In genomic region chr9:127773981-127774380, GRCh38 we compare ENCODE assay signal across 27 cellular contexts. TPM values are rescaled to one million over a fixed set of nuclear protein-coding genes. Genes with fewer than 3 reads are reported as not detected.
A peak's percentile ranks its signal among the peaks of the same experiment; 100 is the strongest.
DNase-seq lines count a peak whose midpoint lies in the region; ATAC-seq and TF ChIP-seq lines count a peak whose summit lies in the region.
"Had no signal": no experiment of that assay in that cellular context is flagged by ENCODE, and none has a peak within 500 bp of the region (broad histone marks: within the 10 kb centered on the region; RNA-seq: fewer than 3 reads in every experiment).

No MANE protein-coding gene starts in this region.

- H2AFZ ChIP-seq in OCI-LY1 (ENCODE audit: low read length), result no peak overlapping the region

- H3K4me2 ChIP-seq in OCI-LY1 (ENCODE audit: low read length), result no peak overlapping the region
- H3K4me2 ChIP-seq: smooth muscle cell had no signal

- no peak overlapping the region for H3K9ac ChIP-seq in OCI-LY1 (ENCODE audit: low read length)

- H3K27ac ChIP-seq in OCI-LY1 (ENCODE audit: low read depth, low read length, poor library complexity, severe bottlenecking) (peak overlapping the region; percentile 95), thymus (ENCODE audit: low read depth) (peak overlapping the region; percentile 68)
- H3K27ac ChIP-seq: body of pancreas, upper lobe of left lung had no signal

- no peaks in the 10 kb centered on the region for H3K9me3 Mint-ChIP-seq in activated CD8-positive, alpha-beta memory T cell treated with anti-CD3 and anti-CD28 coated beads, Interleukin-2, amount 10 ng/mL, durations not matched to agents 7 days and 5 days (ENCODE audit: low read depth)
- no peaks in the 10 kb centered on the region for H3K9me3 Mint-ChIP-seq in effector memory CD8-positive, alpha-beta T cell
- H3K9me3 Mint-ChIP-seq in activated naive CD4-positive, alpha-beta T cell treated with anti-CD3 and anti-CD28 coated beads for 36 hours, result no peaks in the 10 kb centered on the region
- H3K9me3 Mint-ChIP-seq: activated naive CD4-positive, alpha-beta T cell treated with anti-CD3 and anti-CD28 coated beads, Interleukin-2, amount 50 U/mL, for 72 hours had no signal

- H3K4me3 Mint-ChIP-seq in activated CD8-positive, alpha-beta memory T cell treated with anti-CD3 and anti-CD28 coated beads, Interleukin-2, amount 10 ng/mL, durations not matched to agents 7 days and 5 days, result no peak overlapping the region
- peak overlapping the region; percentile 29 to 58 for H3K4me3 Mint-ChIP-seq in effector memory CD8-positive, alpha-beta T cell
- no peak overlapping the region for H3K4me3 Mint-ChIP-seq in activated naive CD4-positive, alpha-beta T cell treated with anti-CD3 and anti-CD28 coated beads for 36 hours

- ATAC-seq in activated CD8-positive, alpha-beta memory T cell treated with anti-CD3 and anti-CD28 coated beads, Interleukin-2, amount 10 ng/mL, durations not matched to agents 7 days and 5 days, result no peak
- no peak for ATAC-seq in effector memory CD8-positive, alpha-beta T cell (replicated peaks)
- ATAC-seq: activated naive CD4-positive, alpha-beta T cell treated with anti-CD3 and anti-CD28 coated beads, Interleukin-2, amount 50 U/mL, for 72 hours; body of pancreas had no signal

- H4K20me1 ChIP-seq in OCI-LY1 (ENCODE audit: insufficient read depth, low read length), result no peaks in the 10 kb centered on the region

- H3K9me3 ChIP-seq in OCI-LY1 (ENCODE audit: low read length) (no peaks in the 10 kb centered on the region), thymus (ENCODE audit: control insufficient read depth) (no peaks in the 10 kb centered on the region)
- H3K9me3 ChIP-seq: body of pancreas, upper lobe of left lung had no signal

- H3K36me3 Mint-ChIP-seq in activated CD8-positive, alpha-beta memory T cell treated with anti-CD3 and anti-CD28 coated beads, Interleukin-2, amount 10 ng/mL, durations not matched to agents 7 days and 5 days, result peaks cover 48% of the 10 kb centered on the region
- H3K36me3 Mint-ChIP-seq in effector memory CD8-positive, alpha-beta T cell (ENCODE audit: insufficient read depth), result peaks cover 57% of the 10 kb centered on the region
- peaks cover 25% of the 10 kb centered on the region for H3K36me3 Mint-ChIP-seq in activated naive CD4-positive, alpha-beta T cell treated with anti-CD3 and anti-CD28 coated beads for 36 hours (ENCODE audit: low read depth)

- intact Hi-C loops in activated naive CD4-positive, alpha-beta T cell treated with anti-CD3 and anti-CD28 coated beads for 36 hours (cut with micrococcal nuclease), result loop anchor here (5.0 to 10.0 kb wide), 2 partner anchors 208 to 529 kb away; partner anchors contain the start of gene EEIG1

- peak overlapping the region; percentile 48 for H3K27ac Mint-ChIP-seq in activated CD8-positive, alpha-beta memory T cell treated with anti-CD3 and anti-CD28 coated beads, Interleukin-2, amount 10 ng/mL, durations not matched to agents 7 days and 5 days
- peak overlapping the region in 1 of 2 donors; percentile 22 for H3K27ac Mint-ChIP-seq in effector memory CD8-positive, alpha-beta T cell
- no peak overlapping the region for H3K27ac Mint-ChIP-seq in activated naive CD4-positive, alpha-beta T cell treated with anti-CD3 and anti-CD28 coated beads for 36 hours
- H3K27ac Mint-ChIP-seq: activated naive CD4-positive, alpha-beta T cell treated with anti-CD3 and anti-CD28 coated beads, Interleukin-2, amount 50 U/mL, for 72 hours had no signal

- no peaks in the 10 kb centered on the region for H3F3A ChIP-seq in OCI-LY1 (ENCODE audit: insufficient read depth, low read length)

- WGBS in thymus, result 96% methylated on average over 10 of the region's 10 CpGs

- CTCF ChIA-PET in activated CD8-positive, alpha-beta memory T cell treated with anti-CD3 and anti-CD28 coated beads, Interleukin-2, amount 10 ng/mL, durations not matched to agents 7 days and 5 days (lab: Charles Lee), result interaction anchor here (1.3 to 2.3 kb wide), 3 partner anchors 39 to 148 kb away, joined by 3 to 9 read pairs (median 7); partner anchors contain the start of gene TOR2A
- CTCF ChIA-PET in activated naive CD4-positive, alpha-beta T cell treated with anti-CD3 and anti-CD28 coated beads for 36 hours (lab: Charles Lee), result interaction anchor here (1.3 to 2.8 kb wide), 2 partner anchors 9 to 11 kb away, joined by 5 to 15 read pairs; partner anchors contain the start of gene CDK9

- H3K36me3 ChIP-seq in OCI-LY1 (ENCODE audit: insufficient read depth, low read length) (no peaks in the 10 kb centered on the region), thymus (ENCODE audit: control insufficient read depth, insufficient read depth) (peaks cover 36% of the 10 kb centered on the region)

- H3K27me3 Mint-ChIP-seq in activated CD8-positive, alpha-beta memory T cell treated with anti-CD3 and anti-CD28 coated beads, Interleukin-2, amount 10 ng/mL, durations not matched to agents 7 days and 5 days, result no peaks in the 10 kb centered on the region
- no peaks in the 10 kb centered on the region for H3K27me3 Mint-ChIP-seq in effector memory CD8-positive, alpha-beta T cell
- no peaks in the 10 kb centered on the region for H3K27me3 Mint-ChIP-seq in activated naive CD4-positive, alpha-beta T cell treated with anti-CD3 and anti-CD28 coated beads for 36 hours (ENCODE audit: low read depth)

- H3K4me1 ChIP-seq in OCI-LY1 (ENCODE audit: insufficient read depth, low read length, severe bottlenecking) (peaks cover 68% of the 10 kb centered on the region), thymus (ENCODE audit: control insufficient read depth, insufficient read depth, low read length) (peaks cover 33% of the 10 kb centered on the region)

- H3K9me2 ChIP-seq in OCI-LY1 (ENCODE audit: low read depth, low read length), result no peaks in the 10 kb centered on the region

- H3K4me1 Mint-ChIP-seq in activated CD8-positive, alpha-beta memory T cell treated with anti-CD3 and anti-CD28 coated beads, Interleukin-2, amount 10 ng/mL, durations not matched to agents 7 days and 5 days, result peaks cover 53% of the 10 kb centered on the region
- H3K4me1 Mint-ChIP-seq in effector memory CD8-positive, alpha-beta T cell (ENCODE audit: low read depth in 2 of 2), result peaks cover 46 to 49% of the 10 kb centered on the region in 2 donors
- H3K4me1 Mint-ChIP-seq in activated naive CD4-positive, alpha-beta T cell treated with anti-CD3 and anti-CD28 coated beads for 36 hours (ENCODE audit: low read depth), result peaks cover 51% of the 10 kb centered on the region

- H3K4me3 ChIP-seq in OCI-LY1 (ENCODE audit: low read depth, low read length, poor library complexity, severe bottlenecking), result no peak overlapping the region
- H3K4me3 ChIP-seq in thymus (ENCODE audit: low read length), result no peak overlapping the region
- H3K4me3 ChIP-seq: body of pancreas, smooth muscle cell, upper lobe of left lung had no signal

- no peak for DNase-seq in activated CD8-positive, alpha-beta memory T cell treated with anti-CD3 and anti-CD28 coated beads, Interleukin-2, amount 10 ng/mL, durations not matched to agents 7 days and 5 days
- no peak for DNase-seq in activated CD8-positive, alpha-beta memory T cell treated with anti-CD3 and anti-CD28 coated beads, Interleukin-2, amount 50 U/mL, for 48 hours
- no peak for DNase-seq in effector memory CD8-positive, alpha-beta T cell
- no peak for DNase-seq in central memory CD4-positive, alpha-beta T cell
- DNase-seq in activated naive CD4-positive, alpha-beta T cell treated with anti-CD3 and anti-CD28 coated beads for 36 hours, result no peak
- no peak for DNase-seq in GM19238 (ENCODE audit: insufficient read length, low spot score)
- DNase-seq: activated CD4-positive, alpha-beta T cell treated with anti-CD3 and anti-CD28 coated beads, Interleukin-2, amount 50 U/mL, for 4 hours; activated T-cell treated with anti-CD3 and anti-CD28 coated beads, Interleukin-2, amount 50 U/mL, for 1 hour; body of pancreas; C1 segment of cervical spinal cord; kidney; mammary epithelial cell; NCI-H1092; NCI-H2029 treated with DMSO at 0.1 percent for 48 hours; NCI-H345; retina; SHP77 treated with DMSO at 0.1 percent for 48 hours; stimulated activated CD4-positive, alpha-beta T cell treated with anti-CD3 and anti-CD28 coated beads, Interleukin-4, amount 100 ng/mL, for 24 hours; upper lobe of left lung had no signal

- TF ChIP-seq CTCF in OCI-LY1 (IDR thresholded peaks at IDR 0.05; ENCODE audit: low read length), result no peak

- no peaks in the 10 kb centered on the region for H3K27me3 ChIP-seq in OCI-LY1 (ENCODE audit: insufficient read depth, low read length)
- no peaks in the 10 kb centered on the region for H3K27me3 ChIP-seq in thymus (ENCODE audit: control insufficient read depth, insufficient read depth)
- H3K27me3 ChIP-seq: body of pancreas, upper lobe of left lung had no signal

- H3K79me2 ChIP-seq in OCI-LY1 (ENCODE audit: insufficient read depth, low read length), result no peaks in the 10 kb centered on the region; the same call in 1 of the 2 replicates

RNA-seq across cellular contexts. Expression of gene SH2D3C, which starts 4.5 kb away (rescaled TPM):
- total RNA-seq in activated CD8-positive, alpha-beta memory T cell treated with anti-CD3 and anti-CD28 coated beads, Interleukin-2, amount 10 ng/mL, durations not matched to agents 7 days and 5 days, result 10 to 100 TPM; 75.2 to 87.8 TPM
- polyA plus RNA-seq in thymus, result 25.1 TPM
- 10 to 100 TPM; 27.2 to 27.3 TPM for total RNA-seq in activated naive CD4-positive, alpha-beta T cell treated with anti-CD3 and anti-CD28 coated beads for 36 hours
- total RNA-seq: LHCN-M2, smooth muscle cell had no signal

RNA-seq across cellular contexts. Expression of gene CDK9, which starts 11.9 kb away (rescaled TPM):
- total RNA-seq in activated CD8-positive, alpha-beta memory T cell treated with anti-CD3 and anti-CD28 coated beads, Interleukin-2, amount 10 ng/mL, durations not matched to agents 7 days and 5 days, result 100 to 1,000 TPM; 120 to 128 TPM
- polyA plus RNA-seq in thymus, result 122 TPM
- 10 to 100 TPM; 64.6 to 73.6 TPM for total RNA-seq in activated naive CD4-positive, alpha-beta T cell treated with anti-CD3 and anti-CD28 coated beads for 36 hours

RNA-seq across cellular contexts. Expression of gene FPGS, which starts 28.7 kb away (rescaled TPM):
- 100 to 1,000 TPM; 109 to 117 TPM for total RNA-seq in activated CD8-positive, alpha-beta memory T cell treated with anti-CD3 and anti-CD28 coated beads, Interleukin-2, amount 10 ng/mL, durations not matched to agents 7 days and 5 days
- polyA plus RNA-seq in thymus, result 48.4 TPM
- 10 to 100 TPM; 67.8 to 73.0 TPM for total RNA-seq in activated naive CD4-positive, alpha-beta T cell treated with anti-CD3 and anti-CD28 coated beads for 36 hours

RNA-seq across cellular contexts. Expression of gene TOR2A, which starts 38.9 kb away (rescaled TPM):
- total RNA-seq in activated CD8-positive, alpha-beta memory T cell treated with anti-CD3 and anti-CD28 coated beads, Interleukin-2, amount 10 ng/mL, durations not matched to agents 7 days and 5 days, result 10 to 100 TPM; 24.1 to 26.8 TPM
- 19.3 TPM for polyA plus RNA-seq in thymus
- total RNA-seq in activated naive CD4-positive, alpha-beta T cell treated with anti-CD3 and anti-CD28 coated beads for 36 hours, result 10 to 100 TPM; 11.8 to 12.7 TPM

RNA-seq across cellular contexts. Expression of gene TTC16, which starts 58.1 kb away (rescaled TPM):
- total RNA-seq in activated CD8-positive, alpha-beta memory T cell treated with anti-CD3 and anti-CD28 coated beads, Interleukin-2, amount 10 ng/mL, durations not matched to agents 7 days and 5 days, result 1 to 10 TPM; 1.2 to 5.2 TPM
- 0.18 TPM for polyA plus RNA-seq in thymus
- under 1 TPM; 0.50 to 0.79 TPM for total RNA-seq in activated naive CD4-positive, alpha-beta T cell treated with anti-CD3 and anti-CD28 coated beads for 36 hours
- total RNA-seq: G401, glomerular endothelial cell, H1, LHCN-M2, smooth muscle cell had no signal

Comparison
In these comparisons a context has a peak if more than half of its experiments do, and no peak if none do; other contexts are left out.
1. H3K4me3 Mint-ChIP-seq: peak in effector memory CD8-positive, alpha-beta T cell (2 of 2); none in activated CD8-positive, alpha-beta memory T cell treated with anti-CD3 and anti-CD28 coated beads, Interleukin-2, amount 10 ng/mL, durations not matched to agents 7 days and 5 days (single experiment) and activated naive CD4-positive, alpha-beta T cell treated with anti-CD3 and anti-CD28 coated beads for 36 hours (single experiment).